1 cellular context compared by ENCODE assay signal in the genomic region with DNA sequence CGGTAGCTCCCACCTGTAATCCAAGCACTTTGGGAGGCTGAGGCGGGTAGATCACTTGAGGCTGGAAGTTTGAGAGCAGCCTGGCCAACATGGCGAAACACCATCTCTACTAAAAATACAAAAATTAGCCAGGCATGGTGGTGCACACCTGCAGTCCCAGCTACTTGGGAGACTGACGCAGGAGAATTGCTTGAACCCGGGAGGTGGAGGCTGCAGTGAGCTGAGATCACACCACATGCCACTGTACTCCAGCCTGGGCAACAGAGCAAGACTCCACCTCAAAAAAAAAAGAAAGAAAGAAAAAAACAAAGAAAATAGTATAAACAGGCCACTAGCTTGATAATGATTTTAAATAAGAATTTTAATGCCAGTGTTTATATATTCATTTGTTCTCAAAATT. TPM values are rescaled to one million over a fixed set of nuclear protein-coding genes. Genes with fewer than 3 reads are reported as not detected.
"Had no signal": no experiment of that assay in that cellular context is flagged by ENCODE, and none has a peak within 500 bp of the region (broad histone marks: within the 10 kb centered on the region; RNA-seq: fewer than 3 reads in every experiment).

No MANE protein-coding gene starts in this region.

RNA-seq across cellular contexts. Expression of a gene that starts 6.4 kb away (rescaled TPM):
- polyA plus RNA-seq: K562 had no signal
